8 cellular contexts compared by ENCODE assay signal in the genomic region with DNA sequence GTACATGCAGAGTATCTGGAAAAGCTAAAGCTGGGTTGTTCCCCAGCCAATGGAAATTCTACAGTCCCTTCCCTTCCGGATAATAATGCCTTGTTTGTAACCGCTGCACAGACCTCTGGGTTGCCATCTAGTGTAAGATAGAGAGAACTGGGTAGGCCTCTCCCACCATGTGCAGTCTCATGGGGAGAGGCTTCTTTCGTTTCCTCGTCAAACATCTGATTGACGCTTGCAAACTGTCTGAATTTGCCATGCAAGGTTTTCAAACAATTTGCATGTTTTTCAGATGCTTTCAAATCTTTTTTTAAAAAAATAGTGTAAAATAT.
DNase-seq lines count a peak whose midpoint lies in the region; ATAC-seq and TF ChIP-seq lines count a peak whose summit lies in the region.
"Not testable (repeated sequence)": the region's sequence is repeated elsewhere in the genome, so short reads cannot be mapped to it uniquely, and the experiment has no call there.

No MANE protein-coding gene starts in this region.

- not testable (repeated sequence) for H3K4me3 Mint-ChIP-seq in CD4-positive, CD25-positive, alpha-beta regulatory T cell; effector memory CD8-positive, alpha-beta T cell; naive thymus-derived CD4-positive, alpha-beta T cell

- H3K27me3 ChIP-seq in CD4-positive, CD25-positive, alpha-beta regulatory T cell (ENCODE audit: control insufficient read depth, insufficient read depth, low read length); RWPE2 (ENCODE audit: insufficient read depth, poor library complexity, severe bottlenecking); naive thymus-derived CD4-positive, alpha-beta T cell (ENCODE audit: control insufficient read depth in 2 of 2, insufficient read depth in 2 of 2, low read length in 2 of 2): not testable (repeated sequence)

- intact Hi-C loops in naive thymus-derived CD4-positive, alpha-beta T cell (cut with micrococcal nuclease): not testable (repeated sequence)

- peak; percentile 95 to 97 for ATAC-seq in CD4-positive, CD25-positive, alpha-beta regulatory T cell (ENCODE audit: low read depth in 2 of 2)
- ATAC-seq in GM19025 (IDR thresholded peaks at IDR 0.05; ENCODE audit: low read depth, unreplicated experiment): peak; percentile 71
- peak; percentile 84 for ATAC-seq in GM21515 (IDR thresholded peaks at IDR 0.05; ENCODE audit: unreplicated experiment)
- ATAC-seq in HG02798 (IDR thresholded peaks at IDR 0.05; ENCODE audit: poor library complexity, unreplicated experiment): peak; percentile 95
- ATAC-seq in HG03159 (IDR thresholded peaks at IDR 0.05; ENCODE audit: unreplicated experiment): peak; percentile 89
- ATAC-seq in RWPE2 (ENCODE audit: low read depth): peak; percentile 97
- ATAC-seq in effector memory CD8-positive, alpha-beta T cell (replicated peaks): peak; percentile 92
- peak; percentile 98 for ATAC-seq in naive thymus-derived CD4-positive, alpha-beta T cell

- not testable (repeated sequence) for TF ChIP-seq CTCF in RWPE2 (IDR thresholded peaks at IDR 0.05; ENCODE audit: poor library complexity, severe bottlenecking)

- not testable (repeated sequence) for H3K9me3 Mint-ChIP-seq in CD4-positive, CD25-positive, alpha-beta regulatory T cell; effector memory CD8-positive, alpha-beta T cell; naive thymus-derived CD4-positive, alpha-beta T cell

- H3K36me3 ChIP-seq in CD4-positive, CD25-positive, alpha-beta regulatory T cell (ENCODE audit: control insufficient read depth, insufficient read depth, low read length); RWPE2 (ENCODE audit: low read depth); naive thymus-derived CD4-positive, alpha-beta T cell (ENCODE audit: control insufficient read depth in 2 of 3, insufficient read depth in 3 of 3, low read length in 3 of 3): not testable (repeated sequence)

- DNase-seq in CD4-positive, CD25-positive, alpha-beta regulatory T cell; RWPE2 (ENCODE audit: low spot score); effector memory CD8-positive, alpha-beta T cell; naive thymus-derived CD4-positive, alpha-beta T cell: not testable (repeated sequence)

- POLR2A ChIA-PET in naive thymus-derived CD4-positive, alpha-beta T cell (lab: Charles Lee): not testable (repeated sequence)

- not testable (repeated sequence) for H3K4me1 ChIP-seq in CD4-positive, CD25-positive, alpha-beta regulatory T cell (ENCODE audit: control insufficient read depth, insufficient read depth, low read length, poor library complexity, severe bottlenecking); RWPE2 (ENCODE audit: insufficient read depth, poor library complexity, severe bottlenecking); naive thymus-derived CD4-positive, alpha-beta T cell (ENCODE audit: control insufficient read depth in 2 of 2, insufficient read depth in 2 of 2, low read length in 2 of 2)

- H3K27ac Mint-ChIP-seq in CD4-positive, CD25-positive, alpha-beta regulatory T cell; effector memory CD8-positive, alpha-beta T cell; naive thymus-derived CD4-positive, alpha-beta T cell: not testable (repeated sequence)

- not testable (repeated sequence) for H3K27ac ChIP-seq in CD4-positive, CD25-positive, alpha-beta regulatory T cell (ENCODE audit: insufficient read depth, low read length, poor library complexity, severe bottlenecking); RWPE2 (ENCODE audit: poor library complexity, severe bottlenecking); naive thymus-derived CD4-positive, alpha-beta T cell (ENCODE audit: low read depth, low read length)

- H3K4me3 ChIP-seq in CD4-positive, CD25-positive, alpha-beta regulatory T cell (ENCODE audit: low read depth, low read length); RWPE2 (ENCODE audit: severe bottlenecking); naive thymus-derived CD4-positive, alpha-beta T cell (ENCODE audit: low read length): not testable (repeated sequence)

- not testable (repeated sequence) for H3K4me1 Mint-ChIP-seq in CD4-positive, CD25-positive, alpha-beta regulatory T cell; effector memory CD8-positive, alpha-beta T cell (ENCODE audit: low read depth in 2 of 2); naive thymus-derived CD4-positive, alpha-beta T cell

- not testable (repeated sequence) for H3K36me3 Mint-ChIP-seq in CD4-positive, CD25-positive, alpha-beta regulatory T cell; effector memory CD8-positive, alpha-beta T cell (ENCODE audit: insufficient read depth); naive thymus-derived CD4-positive, alpha-beta T cell

- CTCF ChIA-PET in naive thymus-derived CD4-positive, alpha-beta T cell (lab: Charles Lee): not testable (repeated sequence)

- not testable (repeated sequence) for H3K9me3 ChIP-seq in CD4-positive, CD25-positive, alpha-beta regulatory T cell (ENCODE audit: control insufficient read depth in 2 of 2, low read length in 2 of 2); RWPE2 (ENCODE audit: severe bottlenecking); naive thymus-derived CD4-positive, alpha-beta T cell (ENCODE audit: control insufficient read depth in 2 of 3, low read length in 3 of 3)

- not testable (repeated sequence) for H3K27me3 Mint-ChIP-seq in CD4-positive, CD25-positive, alpha-beta regulatory T cell; effector memory CD8-positive, alpha-beta T cell; naive thymus-derived CD4-positive, alpha-beta T cell
